In the genomic region with DNA sequence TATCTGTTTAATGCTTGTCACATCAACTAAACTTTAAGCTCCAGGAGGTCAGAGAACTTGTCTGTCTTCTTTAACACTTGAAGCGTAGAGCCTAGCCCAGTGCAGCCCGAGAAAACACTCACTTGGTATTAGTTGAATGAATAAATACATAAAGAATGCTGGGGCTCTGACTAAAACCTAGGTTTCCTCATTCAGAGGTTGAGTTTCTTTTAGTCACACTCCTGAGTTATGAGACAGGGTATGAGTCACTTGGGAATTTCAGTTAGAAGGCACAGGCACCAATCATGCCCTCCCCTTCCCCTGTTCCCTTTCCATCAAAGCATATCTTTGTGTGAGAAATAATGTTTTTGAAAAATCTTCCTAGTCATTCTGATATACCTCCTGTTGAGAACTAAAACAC, we compare ENCODE assay signal across 9 cellular contexts.
DNase-seq lines count a peak whose midpoint lies in the region; ATAC-seq and TF ChIP-seq lines count a peak whose summit lies in the region.
"Had no signal": no experiment of that assay in that cellular context is flagged by ENCODE, and none has a peak within 500 bp of the region (broad histone marks: within the 10 kb centered on the region; RNA-seq: fewer than 3 reads in every experiment).

No MANE protein-coding gene starts in this region.

- peaks cover 24% of the 10 kb centered on the region for H3K4me1 ChIP-seq in RWPE2 (ENCODE audit: insufficient read depth, poor library complexity, severe bottlenecking)
- peaks cover 42% of the 10 kb centered on the region for H3K4me1 ChIP-seq in foreskin keratinocyte
- H3K4me1 ChIP-seq in colonic mucosa = no peaks in the 10 kb centered on the region

- no peak overlapping the region for H3K9ac ChIP-seq in colonic mucosa (ENCODE audit: low read depth in 2 of 2, low read length in 2 of 2)

- intact Hi-C loops in colonic mucosa (cut with DNase I) = no loop called here

- no peak overlapping the region for H3K4me3 ChIP-seq in RWPE2 (ENCODE audit: severe bottlenecking)
- no peak overlapping the region for H3K4me3 ChIP-seq in colonic mucosa

- TF ChIP-seq CTCF in RWPE2 (IDR thresholded peaks at IDR 0.05; ENCODE audit: poor library complexity, severe bottlenecking) (no peak), foreskin keratinocyte (conservative IDR thresholded peaks at IDR 0.05) (no peak), colonic mucosa (IDR thresholded peaks at IDR 0.05) (no peak)

- H3K9me3 ChIP-seq in RWPE2 (ENCODE audit: severe bottlenecking) (no peaks in the 10 kb centered on the region), colonic mucosa (no peaks in the 10 kb centered on the region)

- H3K27me3 ChIP-seq in RWPE2 (ENCODE audit: insufficient read depth, poor library complexity, severe bottlenecking) = no peaks in the 10 kb centered on the region
- H3K27me3 ChIP-seq in foreskin keratinocyte = no peaks in the 10 kb centered on the region
- no peaks in the 10 kb centered on the region for H3K27me3 ChIP-seq in colonic mucosa

- ATAC-seq in GM18511 (IDR thresholded peaks at IDR 0.05; ENCODE audit: unreplicated experiment) (peak; percentile 51), RWPE2 (ENCODE audit: low read depth) (peak; percentile 97), foreskin keratinocyte (peak; percentile 99), HG02840 (IDR thresholded peaks at IDR 0.05; ENCODE audit: low FRiP score, unreplicated experiment) (no peak), HG02973 (IDR thresholded peaks at IDR 0.05; ENCODE audit: unreplicated experiment) (no peak)

- H3K27ac ChIP-seq in RWPE2 (ENCODE audit: poor library complexity, severe bottlenecking) (peak overlapping the region; percentile 91), foreskin keratinocyte (peak overlapping the region; percentile 95), colonic mucosa (no peak overlapping the region)

- DNase-seq in A172 (ENCODE audit: low spot score) (peak; percentile 99), RWPE2 (ENCODE audit: low spot score) (peak; percentile 40), foreskin keratinocyte (peak; percentile 97 to 99), colonic mucosa (no peak), retina (no peak)
- DNase-seq: NCI-H1417 treated with DMSO at 0.1 percent for 48 hours had no signal

- H3K36me3 ChIP-seq in RWPE2 (ENCODE audit: low read depth) (no peaks in the 10 kb centered on the region), colonic mucosa (no peaks in the 10 kb centered on the region)

Comparison
In these comparisons a context has a peak if more than half of its experiments do, and no peak if none do; other contexts are left out.
1. DNase-seq: peak in A172 (single experiment), RWPE2 (single experiment) and foreskin keratinocyte (2 of 2); none in colonic mucosa (single experiment) and retina (single experiment).
2. ATAC-seq: peak in GM18511 (single experiment), RWPE2 (single experiment) and foreskin keratinocyte (single experiment); none in HG02840 (single experiment) and HG02973 (single experiment).